7 cellular contexts compared by ENCODE assay signal in genomic region chr5:149732500-149733128, GRCh38. TPM values are rescaled to one million over a fixed set of nuclear protein-coding genes. Genes with fewer than 3 reads are reported as not detected.
DNase-seq lines count a peak whose midpoint lies in the region; ATAC-seq lines count a peak whose summit lies in the region.

No MANE protein-coding gene starts in this region.

- peak overlapping the region; percentile 89 for H3K4me3 Mint-ChIP-seq in activated naive CD8-positive, alpha-beta T cell treated with anti-CD3 and anti-CD28 coated beads, Interleukin-2, amount 10 ng/mL, durations not matched to agents 7 days and 5 days
- H3K4me3 Mint-ChIP-seq in stimulated activated effector memory CD8-positive, alpha-beta T cell treated with anti-CD3 and anti-CD28 coated beads, Interleukin-12 subunit alpha, Interleukin-12 subunit beta, amount 100 ng/mL, for 72 hours: peak overlapping the region; percentile 82

- H3K4me3 ChIP-seq in Karpas-422 (ENCODE audit: low read length): peak overlapping the region; percentile 99

- POLR2A ChIA-PET in activated naive CD8-positive, alpha-beta T cell treated with anti-CD3 and anti-CD28 coated beads, Interleukin-2, amount 10 ng/mL, durations not matched to agents 7 days and 5 days (lab: Charles Lee): interaction anchor here (0.6 to 2.6 kb wide), 4 partner anchors 9 to 227 kb away, joined by 3 to 15 read pairs (median 5); no protein-coding TSS in a partner anchor

- DNase-seq in Karpas-422: no peak
- no peak for DNase-seq in activated naive CD8-positive, alpha-beta T cell treated with anti-CD3 and anti-CD28 coated beads, Interleukin-2, amount 10 ng/mL, durations not matched to agents 7 days and 5 days
- peak; percentile 5 for DNase-seq in inferior parietal cortex (ENCODE audit: extremely low spot score)
- no peak for DNase-seq in stimulated activated effector memory CD8-positive, alpha-beta T cell treated with anti-CD3 and anti-CD28 coated beads, Interleukin-12 subunit alpha, Interleukin-12 subunit beta, amount 100 ng/mL, for 72 hours (ENCODE audit: low spot score in 2 of 2)
- no peak for DNase-seq in NK-92 treated with Interleukin-12 subunit alpha and Interleukin-12 subunit beta, amount 100 ng/mL, for 24 hours (lab: John Stamatoyannopoulos, UW)
- DNase-seq in NCI-H1105 treated with DMSO at 0.1 percent for 48 hours (lab: John Stamatoyannopoulos, UW): no peak

- no peaks in the 10 kb centered on the region for H3K36me3 Mint-ChIP-seq in activated naive CD8-positive, alpha-beta T cell treated with anti-CD3 and anti-CD28 coated beads, Interleukin-2, amount 10 ng/mL, durations not matched to agents 7 days and 5 days
- no peaks in the 10 kb centered on the region for H3K36me3 Mint-ChIP-seq in stimulated activated effector memory CD8-positive, alpha-beta T cell treated with anti-CD3 and anti-CD28 coated beads, Interleukin-12 subunit alpha, Interleukin-12 subunit beta, amount 100 ng/mL, for 72 hours

- H3K27ac Mint-ChIP-seq in activated naive CD8-positive, alpha-beta T cell treated with anti-CD3 and anti-CD28 coated beads, Interleukin-2, amount 10 ng/mL, durations not matched to agents 7 days and 5 days: no peak overlapping the region
- H3K27ac Mint-ChIP-seq in stimulated activated effector memory CD8-positive, alpha-beta T cell treated with anti-CD3 and anti-CD28 coated beads, Interleukin-12 subunit alpha, Interleukin-12 subunit beta, amount 100 ng/mL, for 72 hours: no peak overlapping the region

- peaks cover 15% of the 10 kb centered on the region for H3K4me1 Mint-ChIP-seq in activated naive CD8-positive, alpha-beta T cell treated with anti-CD3 and anti-CD28 coated beads, Interleukin-2, amount 10 ng/mL, durations not matched to agents 7 days and 5 days
- H3K4me1 Mint-ChIP-seq in stimulated activated effector memory CD8-positive, alpha-beta T cell treated with anti-CD3 and anti-CD28 coated beads, Interleukin-12 subunit alpha, Interleukin-12 subunit beta, amount 100 ng/mL, for 72 hours: no peaks in the 10 kb centered on the region

- no peaks in the 10 kb centered on the region for H3K27me3 Mint-ChIP-seq in activated naive CD8-positive, alpha-beta T cell treated with anti-CD3 and anti-CD28 coated beads, Interleukin-2, amount 10 ng/mL, durations not matched to agents 7 days and 5 days

- H3K4me2 ChIP-seq in Karpas-422 (ENCODE audit: low read depth, low read length, poor library complexity, severe bottlenecking): peak overlapping the region; percentile 72

- H3K79me2 ChIP-seq in Karpas-422 (ENCODE audit: low read length): peaks cover 68% of the 10 kb centered on the region

- H3K9me3 Mint-ChIP-seq in activated naive CD8-positive, alpha-beta T cell treated with anti-CD3 and anti-CD28 coated beads, Interleukin-2, amount 10 ng/mL, durations not matched to agents 7 days and 5 days: no peaks in the 10 kb centered on the region
- H3K9me3 Mint-ChIP-seq in stimulated activated effector memory CD8-positive, alpha-beta T cell treated with anti-CD3 and anti-CD28 coated beads, Interleukin-12 subunit alpha, Interleukin-12 subunit beta, amount 100 ng/mL, for 72 hours: no peaks in the 10 kb centered on the region

- peak overlapping the region; percentile 59 for H3K27ac ChIP-seq in Karpas-422 (ENCODE audit: low read length)

- peaks cover 30% of the 10 kb centered on the region for H3K4me1 ChIP-seq in Karpas-422 (ENCODE audit: low read length)

- H3K9me3 ChIP-seq in Karpas-422 (ENCODE audit: low read length): no peaks in the 10 kb centered on the region

- no peaks in the 10 kb centered on the region for H3K27me3 ChIP-seq in Karpas-422 (ENCODE audit: low read length)

- H3K9me2 ChIP-seq in Karpas-422 (replicated peaks; ENCODE audit: insufficient read depth, low read length): no peaks in the 10 kb centered on the region

- peak overlapping the region; percentile 97 for H3K9ac ChIP-seq in Karpas-422 (ENCODE audit: low read length)

- no peak overlapping the region for H2AFZ ChIP-seq in Karpas-422 (ENCODE audit: low read length)

- ATAC-seq in activated naive CD8-positive, alpha-beta T cell treated with anti-CD3 and anti-CD28 coated beads, Interleukin-2, amount 10 ng/mL, durations not matched to agents 7 days and 5 days (ENCODE audit: low read depth): no peak
- ATAC-seq in stimulated activated effector memory CD8-positive, alpha-beta T cell treated with anti-CD3 and anti-CD28 coated beads, Interleukin-12 subunit alpha, Interleukin-12 subunit beta, amount 100 ng/mL, for 72 hours: no peak
- ATAC-seq in HG03565 (IDR thresholded peaks at IDR 0.05; ENCODE audit: unreplicated experiment): no peak

- H4K20me1 ChIP-seq in Karpas-422 (ENCODE audit: insufficient read depth, low read depth, low read length): peaks cover 17% of the 10 kb centered on the region

- no peaks in the 10 kb centered on the region for H3K36me3 ChIP-seq in Karpas-422 (ENCODE audit: insufficient read depth, low read length)

RNA-seq across cellular contexts. Expression of gene PPARGC1B, which starts 2.5 kb away (rescaled TPM):
- total RNA-seq in Karpas-422 (2014; rRNA removed; shearing (Covaris generic); ENCODE audit: low replicate concordance): 6.1 and 7.0 TPM in 2 replicates
- total RNA-seq in activated naive CD8-positive, alpha-beta T cell treated with anti-CD3 and anti-CD28 coated beads, Interleukin-2, amount 10 ng/mL, durations not matched to agents 7 days and 5 days: 1 to 10 TPM; 6.4 to 8.1 TPM
